17 cellular contexts compared by ENCODE assay signal in the genomic region with DNA sequence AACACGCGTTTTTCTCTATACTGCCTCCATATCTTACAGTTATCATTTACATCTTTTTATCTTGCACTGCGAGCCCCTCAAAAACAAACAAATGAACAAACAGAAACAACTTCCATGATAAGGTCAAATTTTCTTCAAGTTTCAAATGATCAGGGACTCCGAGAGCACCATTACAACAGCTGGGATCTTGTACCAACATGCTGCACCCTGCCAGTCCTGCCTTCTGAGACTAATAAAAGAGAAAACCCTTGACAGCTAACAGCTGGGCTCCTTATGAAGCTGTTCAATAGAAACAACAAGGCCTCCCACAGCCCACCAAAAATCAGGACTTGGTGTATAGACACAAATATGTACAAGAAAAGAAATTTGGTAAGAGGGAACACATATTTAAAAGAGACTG.
DNase-seq lines count a peak whose midpoint lies in the region; TF ChIP-seq lines count a peak whose summit lies in the region.
"Had no signal": no experiment of that assay in that cellular context is flagged by ENCODE, and none has a peak within 500 bp of the region (broad histone marks: within the 10 kb centered on the region; RNA-seq: fewer than 3 reads in every experiment).

No MANE protein-coding gene starts in this region.

- H2BK5ac ChIP-seq in mesenchymal stem cell (ENCODE audit: low read depth, low read length, poor library complexity, severe bottlenecking) = no peak overlapping the region

- H4K8ac ChIP-seq in mesenchymal stem cell (ENCODE audit: low read length) = no peak overlapping the region

- H3K18ac ChIP-seq in mesenchymal stem cell (ENCODE audit: low read depth in 1 of 2, low read length in 2 of 2) = no peak overlapping the region

- no peak overlapping the region for H2BK120ac ChIP-seq in mesenchymal stem cell (ENCODE audit: low read depth, low read length)

- no peak overlapping the region for H4K91ac ChIP-seq in mesenchymal stem cell (ENCODE audit: low read length)

- peak; percentile 23 for DNase-seq in NCI-H82 (lab: John Stamatoyannopoulos, UW)
- no peak for DNase-seq in NCI-H82 treated with DMSO at 0.1 percent for 48 hours (lab: John Stamatoyannopoulos, UW; ENCODE audit: unreplicated experiment)
- no peak for DNase-seq in ascending aorta (ENCODE audit: low spot score in 2 of 2)
- no peak for DNase-seq in mesenchymal stem cell
- no peak for DNase-seq in activated naive CD4-positive, alpha-beta T cell treated with anti-CD3 and anti-CD28 coated beads, Interleukin-2, amount 10 ng/mL, durations not matched to agents 7 days and 5 days
- no peak for DNase-seq in NCI-H146 (lab: John Stamatoyannopoulos, UW)
- no peak for DNase-seq in NCI-H2107 (lab: John Stamatoyannopoulos, UW)
- DNase-seq: activated CD4-positive, CD25-positive, alpha-beta regulatory T cell treated with anti-CD3 and anti-CD28 coated beads, Interleukin-2, amount 50 U/mL, for 72 hours; activated effector memory CD4-positive, alpha-beta T cell treated with anti-CD3 and anti-CD28 coated beads, Interleukin-2, amount 50 U/mL, for 16 hours; amygdala; DND-41; effector CD8-positive, alpha-beta T cell; naive thymus-derived CD4-positive, alpha-beta T cell; NCI-H1930; SHP77 had no signal

- H3K4me1 ChIP-seq in ascending aorta (peaks cover 0 to 17% of the 10 kb centered on the region in 2 donors), mesenchymal stem cell (ENCODE audit: control insufficient read depth, insufficient read depth, low read depth, low read length) (no peaks in the 10 kb centered on the region), urinary bladder (ENCODE audit: insufficient read depth) (peaks cover 2% of the 10 kb centered on the region)

- peak overlapping the region in 1 of 2 donors; percentile 43 for H3K4me3 ChIP-seq in ascending aorta
- H3K4me3 ChIP-seq in mesenchymal stem cell (ENCODE audit: insufficient read depth in 1 of 2, low read depth in 1 of 2, low read length in 2 of 2) = no peak overlapping the region
- H3K4me3 ChIP-seq in urinary bladder (ENCODE audit: low read depth, low read length) = no peak overlapping the region

- H3K27me3 Mint-ChIP-seq in activated naive CD4-positive, alpha-beta T cell treated with anti-CD3 and anti-CD28 coated beads, Interleukin-2, amount 10 ng/mL, durations not matched to agents 7 days and 5 days = no peaks in the 10 kb centered on the region
- H3K27me3 Mint-ChIP-seq: naive thymus-derived CD4-positive, alpha-beta T cell had no signal

- WGBS in mesenchymal stem cell = 80% methylated on average over 4 of the region's 4 CpGs
- 41% methylated on average over 4 of the region's 4 CpGs for WGBS in urinary bladder

- H2AFZ ChIP-seq in mesenchymal stem cell (ENCODE audit: low read depth, low read length) = no peak overlapping the region

- no peaks in the 10 kb centered on the region for H3K27me3 ChIP-seq in ascending aorta
- H3K27me3 ChIP-seq in mesenchymal stem cell (ENCODE audit: control insufficient read depth in 1 of 2, insufficient read depth in 1 of 2, low read length in 2 of 2) = no peaks in the 10 kb centered on the region

- no peak overlapping the region for H2AK5ac ChIP-seq in mesenchymal stem cell (ENCODE audit: low read length, severe bottlenecking)

- H3K27ac ChIP-seq in ascending aorta = peak overlapping the region; percentile 67 to 71
- no peak overlapping the region for H3K27ac ChIP-seq in mesenchymal stem cell (ENCODE audit: low read length, poor library complexity, severe bottlenecking)
- H3K27ac ChIP-seq in urinary bladder (ENCODE audit: low read depth) = peak overlapping the region; percentile 23

- no peaks in the 10 kb centered on the region for H3K4me1 Mint-ChIP-seq in activated naive CD4-positive, alpha-beta T cell treated with anti-CD3 and anti-CD28 coated beads, Interleukin-2, amount 10 ng/mL, durations not matched to agents 7 days and 5 days
- H3K4me1 Mint-ChIP-seq: naive thymus-derived CD4-positive, alpha-beta T cell had no signal

- no peaks in the 10 kb centered on the region for H3K36me3 Mint-ChIP-seq in activated naive CD4-positive, alpha-beta T cell treated with anti-CD3 and anti-CD28 coated beads, Interleukin-2, amount 10 ng/mL, durations not matched to agents 7 days and 5 days
- H3K36me3 Mint-ChIP-seq: naive thymus-derived CD4-positive, alpha-beta T cell had no signal

- intact Hi-C loops in ascending aorta (cut with DNase I) = loop anchor here (1.0 to 10.0 kb wide), 3 partner anchors 67 to 100 kb away; no protein-coding TSS in a partner anchor

- H3K27ac Mint-ChIP-seq in activated naive CD4-positive, alpha-beta T cell treated with anti-CD3 and anti-CD28 coated beads, Interleukin-2, amount 10 ng/mL, durations not matched to agents 7 days and 5 days = no peak overlapping the region
- H3K27ac Mint-ChIP-seq: naive thymus-derived CD4-positive, alpha-beta T cell; T-helper 2 cell treated with Interferon-gamma antibody and Interleukin-4, amounts not matched to agents 5 μg/mL and 100 μg/mL, for 36 hours had no signal

- peak overlapping the region; percentile 56 for H3K9ac ChIP-seq in mesenchymal stem cell (ENCODE audit: low read length)

- H2BK12ac ChIP-seq in mesenchymal stem cell (ENCODE audit: low read length in 2 of 2) = no peak overlapping the region

- H3K9me3 ChIP-seq in ascending aorta (no peaks in the 10 kb centered on the region), mesenchymal stem cell (ENCODE audit: control insufficient read depth, low read length) (no peaks in the 10 kb centered on the region)

- no peak overlapping the region for H3K23ac ChIP-seq in mesenchymal stem cell (ENCODE audit: low read length in 2 of 2)

- H3K4me2 ChIP-seq in mesenchymal stem cell (ENCODE audit: low read length, poor library complexity, severe bottlenecking) = no peak overlapping the region

- no peak overlapping the region for H3K4ac ChIP-seq in mesenchymal stem cell (ENCODE audit: low read depth in 1 of 2, low read length in 2 of 2)

- H2BK15ac ChIP-seq in mesenchymal stem cell (ENCODE audit: low read depth, poor library complexity, severe bottlenecking) = no peak overlapping the region

- no peaks in the 10 kb centered on the region for H3K36me3 ChIP-seq in ascending aorta
- H3K36me3 ChIP-seq in mesenchymal stem cell (ENCODE audit: control insufficient read depth in 1 of 2, insufficient read depth in 2 of 2, low read depth in 1 of 2, low read length in 2 of 2) = no peaks in the 10 kb centered on the region
- H3K36me3 ChIP-seq in urinary bladder (ENCODE audit: insufficient read depth) = no peaks in the 10 kb centered on the region

- CTCF ChIA-PET in activated naive CD4-positive, alpha-beta T cell treated with anti-CD3 and anti-CD28 coated beads, Interleukin-2, amount 10 ng/mL, durations not matched to agents 7 days and 5 days (lab: Charles Lee) = no interaction called here

- no peak for TF ChIP-seq CTCF in ascending aorta (IDR thresholded peaks at IDR 0.05)

- no peaks in the 10 kb centered on the region for H3K9me3 Mint-ChIP-seq in activated naive CD4-positive, alpha-beta T cell treated with anti-CD3 and anti-CD28 coated beads, Interleukin-2, amount 10 ng/mL, durations not matched to agents 7 days and 5 days
- H3K9me3 Mint-ChIP-seq: naive thymus-derived CD4-positive, alpha-beta T cell; T-helper 2 cell treated with Interferon-gamma antibody and Interleukin-4, amounts not matched to agents 5 μg/mL and 100 μg/mL, for 36 hours had no signal

- H3K14ac ChIP-seq in mesenchymal stem cell (ENCODE audit: low read length in 2 of 2) = no peak overlapping the region

- H3K4me3 Mint-ChIP-seq in activated naive CD4-positive, alpha-beta T cell treated with anti-CD3 and anti-CD28 coated beads, Interleukin-2, amount 10 ng/mL, durations not matched to agents 7 days and 5 days = no peak overlapping the region
- H3K4me3 Mint-ChIP-seq: naive thymus-derived CD4-positive, alpha-beta T cell; T-helper 2 cell treated with Interferon-gamma antibody and Interleukin-4, amounts not matched to agents 5 μg/mL and 100 μg/mL, for 36 hours had no signal

- H3K79me1 ChIP-seq in mesenchymal stem cell (replicated peaks; ENCODE audit: low read length, poor library complexity, severe bottlenecking) = peaks cover 4% of the 10 kb centered on the region
